Comparison of ENCODE assay signal across 11 cellular contexts in genomic region chr15:48992545-48992944, GRCh38. TPM values are rescaled to one million over a fixed set of nuclear protein-coding genes. Genes with fewer than 3 reads are reported as not detected.
DNase-seq lines count a peak whose midpoint lies in the region; ATAC-seq and TF ChIP-seq lines count a peak whose summit lies in the region.
"Had no signal": no experiment of that assay in that cellular context is flagged by ENCODE, and none has a peak within 500 bp of the region (broad histone marks: within the 10 kb centered on the region; RNA-seq: fewer than 3 reads in every experiment).

No MANE protein-coding gene starts in this region.

- H3F3A ChIP-seq in PC-3 (ENCODE audit: low read length, unreplicated experiment): no peaks in the 10 kb centered on the region

- no peaks in the 10 kb centered on the region for H4K20me1 ChIP-seq in PC-3 (ENCODE audit: low read length)

- H3K4me3 ChIP-seq in HEK293 (ENCODE audit: low read depth, low read length) (no peak overlapping the region), PC-3 (ENCODE audit: low read length) (no peak overlapping the region)
- H3K4me3 ChIP-seq: cardiac muscle cell, tibial artery had no signal

- BruUV-seq in PC-3 (replicated peaks; lab: Mats Ljungman, UMichigan): no TSS peak

- H3K79me2 ChIP-seq in PC-3 (ENCODE audit: low read length): no peaks in the 10 kb centered on the region

- no peaks in the 10 kb centered on the region for H3K4me1 Mint-ChIP-seq in activated CD4-positive, alpha-beta T cell treated with anti-CD3 and anti-CD28 coated beads, Interleukin-2, amount 10 ng/mL, durations not matched to agents 24 days and 14 days

- peak; percentile 82 for ATAC-seq in GM18517 (IDR thresholded peaks at IDR 0.05; ENCODE audit: unreplicated experiment)
- peak; percentile 90 for ATAC-seq in HG03571 (IDR thresholded peaks at IDR 0.05; ENCODE audit: unreplicated experiment)
- no peak for ATAC-seq in PC-3
- ATAC-seq: foreskin keratinocyte had no signal

- no peaks in the 10 kb centered on the region for H3K9me2 ChIP-seq in PC-3 (replicated peaks; ENCODE audit: low read length)

- intact Hi-C loops in activated CD4-positive, alpha-beta T cell treated with anti-CD3 and anti-CD28 coated beads, Interleukin-2, amount 10 ng/mL, durations not matched to agents 24 days and 14 days (cut with micrococcal nuclease): no loop called here
- intact Hi-C loops in PC-3 (cut with micrococcal nuclease): no loop called here

- TF ChIP-seq CTCF in HEK293 (tag by site-specific recombination; IDR thresholded peaks at IDR 0.05): no peak
- no peak for TF ChIP-seq CTCF in PC-3 (conservative IDR thresholded peaks at IDR 0.05; ENCODE audit: low read depth, low read length)

- CTCF ChIA-PET in HEK293 (lab: Yijun Ruan, JAX) (interaction anchor here (1.2 kb wide), 1 partner anchor 131 kb away, joined by 4 read pairs; no protein-coding TSS in a partner anchor), PC-3 (lab: Charles Lee) (no interaction called here)

- H3K27me3 Mint-ChIP-seq in activated CD4-positive, alpha-beta T cell treated with anti-CD3 and anti-CD28 coated beads, Interleukin-2, amount 10 ng/mL, durations not matched to agents 24 days and 14 days: no peaks in the 10 kb centered on the region

- DNase-seq in germinal center (ENCODE audit: low spot score) (peak; percentile 17), anterior cingulate cortex (lab: John Stamatoyannopoulos, UW) (no peak), PC-3 (no peak), GM19240 (ENCODE audit: insufficient read length, low spot score) (no peak)
- no peak for DNase-seq in activated CD4-positive, alpha-beta T cell treated with anti-CD3 and anti-CD28 coated beads, Interleukin-2, amount 10 ng/mL, durations not matched to agents 24 days and 14 days
- DNase-seq: foreskin keratinocyte, tibial artery had no signal

- H3K27ac Mint-ChIP-seq in activated CD4-positive, alpha-beta T cell treated with anti-CD3 and anti-CD28 coated beads, Interleukin-2, amount 10 ng/mL, durations not matched to agents 24 days and 14 days: no peak overlapping the region

- peaks cover 58% of the 10 kb centered on the region for H3K36me3 Mint-ChIP-seq in activated CD4-positive, alpha-beta T cell treated with anti-CD3 and anti-CD28 coated beads, Interleukin-2, amount 10 ng/mL, durations not matched to agents 24 days and 14 days (ENCODE audit: low read depth)

- no peak overlapping the region for H3K4me2 ChIP-seq in PC-3 (ENCODE audit: low read length)

- H3K36me3 ChIP-seq in HEK293 (ENCODE audit: control insufficient read depth in 2 of 2, insufficient read depth in 1 of 2, low read length in 2 of 2) (peaks cover 0 to 53% of the 10 kb centered on the region in 2 experiments; a peak in 1 of 3 replicates), PC-3 (ENCODE audit: low read depth, low read length) (peaks cover 13% of the 10 kb centered on the region)

- H3K9ac ChIP-seq in PC-3 (ENCODE audit: low read length): no peak overlapping the region

- POLR2A ChIA-PET in HEK293 (lab: Yijun Ruan, JAX) (no interaction called here), PC-3 (lab: Charles Lee; ENCODE audit: unreplicated experiment) (no interaction called here)

- H3K4me1 ChIP-seq in HEK293 (ENCODE audit: control insufficient read depth, insufficient read depth, low read length): no peaks in the 10 kb centered on the region
- H3K4me1 ChIP-seq in PC-3 (ENCODE audit: insufficient read depth, low read length): no peaks in the 10 kb centered on the region
- H3K4me1 ChIP-seq: foreskin keratinocyte had no signal

- no peak overlapping the region for H2AFZ ChIP-seq in PC-3 (ENCODE audit: low read length)

- H3K9me3 ChIP-seq in HEK293 (ENCODE audit: control insufficient read depth, insufficient read depth, low read depth, low read length) (no peaks in the 10 kb centered on the region), PC-3 (ENCODE audit: low read length) (no peaks in the 10 kb centered on the region)
- H3K9me3 ChIP-seq: tibial artery had no signal

- no peak overlapping the region for H3K4me3 Mint-ChIP-seq in activated CD4-positive, alpha-beta T cell treated with anti-CD3 and anti-CD28 coated beads, Interleukin-2, amount 10 ng/mL, durations not matched to agents 24 days and 14 days

- no peaks in the 10 kb centered on the region for H3K27me3 ChIP-seq in PC-3 (ENCODE audit: low read length)
- H3K27me3 ChIP-seq: cardiac muscle cell, foreskin keratinocyte, tibial artery had no signal

- no peaks in the 10 kb centered on the region for H3K9me3 Mint-ChIP-seq in activated CD4-positive, alpha-beta T cell treated with anti-CD3 and anti-CD28 coated beads, Interleukin-2, amount 10 ng/mL, durations not matched to agents 24 days and 14 days

- no peak overlapping the region for H3K27ac ChIP-seq in HEK293 (ENCODE audit: extremely low read depth, low read depth, low read length)
- H3K27ac ChIP-seq in PC-3 (ENCODE audit: low read length): no peak overlapping the region
- H3K27ac ChIP-seq: cardiac muscle cell, foreskin keratinocyte, tibial artery had no signal

TF ChIP-seq in HEK293, 187 proteins besides CTCF, POLR2A, EP300 and RAD21:
- TF ChIP-seq ZNF518A (tag by site-specific recombination; conservative IDR thresholded peaks at IDR 0.05; ENCODE audit: low read depth) (no peak), ZNF513 (tag by site-specific recombination; IDR thresholded peaks at IDR 0.05) (peak; percentile 58; the same call in 1 of the 2 replicates)

RNA-seq across cellular contexts. Expression of gene SHC4, which starts 28.8 kb away (rescaled TPM):
- total RNA-seq in activated CD4-positive, alpha-beta T cell treated with anti-CD3 and anti-CD28 coated beads, Interleukin-2, amount 10 ng/mL, durations not matched to agents 24 days and 14 days: 20.4 and 21.2 TPM in 2 replicates
- total RNA-seq in PC-3 (2014; rRNA removed): 2.4 and 4.3 TPM in 2 replicates

RNA-seq across cellular contexts. Expression of gene SECISBP2L, which starts 53.7 kb away (rescaled TPM):
- 38.1 and 40.0 TPM in 2 replicates for total RNA-seq in activated CD4-positive, alpha-beta T cell treated with anti-CD3 and anti-CD28 coated beads, Interleukin-2, amount 10 ng/mL, durations not matched to agents 24 days and 14 days
- 13.6 and 18.6 TPM in 2 replicates for total RNA-seq in PC-3 (2014; rRNA removed)
